ENCODE assay signal across 13 cellular contexts in genomic region chr5:72363146-72363802, GRCh38. TPM values are rescaled to one million over a fixed set of nuclear protein-coding genes. Genes with fewer than 3 reads are reported as not detected.
DNase-seq lines count a peak whose midpoint lies in the region; ATAC-seq, FAIRE-seq and TF ChIP-seq lines count a peak whose summit lies in the region.
"Had no signal": no experiment of that assay in that cellular context is flagged by ENCODE, and none has a peak within 500 bp of the region (broad histone marks: within the 10 kb centered on the region; RNA-seq: fewer than 3 reads in every experiment).

No MANE protein-coding gene starts in this region.

- H3K4me1 ChIP-seq in mammary epithelial cell (ENCODE audit: insufficient read depth, low read length) (peaks cover 42% of the 10 kb centered on the region), keratinocyte (ENCODE audit: control insufficient read depth, extremely low read depth, insufficient read depth, low read length) (peaks cover 39% of the 10 kb centered on the region), right lobe of liver (no peaks in the 10 kb centered on the region)

- in situ Hi-C loops in mammary epithelial cell (cut with MboI; ENCODE audit: low sequenced_read_pairs in 2 of 2), result no loop called here

- intact Hi-C loops in mammary epithelial cell (cut with micrococcal nuclease), result loop anchor here (2.0 to 10.0 kb wide), 2 partner anchors 38 to 482 kb away; no protein-coding TSS in a partner anchor
- intact Hi-C loops in right lobe of liver (cut with DNase I), result no loop called here

- ATAC-seq in left lobe of liver (no peak), right lobe of liver (no peak)

- H3K36me3 ChIP-seq in mammary epithelial cell (ENCODE audit: insufficient read depth, low read length), result peaks cover 8% of the 10 kb centered on the region
- peaks cover 3 to 20% of the 10 kb centered on the region in 2 experiments for H3K36me3 ChIP-seq in keratinocyte (ENCODE audit: control insufficient read depth in 2 of 2, extremely low read depth in 1 of 2, insufficient read depth in 2 of 2, low read length in 2 of 2)
- H3K36me3 ChIP-seq in right lobe of liver, result peaks cover 0 to 5% (median 2%) of the 10 kb centered on the region in 4 donors
- H3K36me3 ChIP-seq: uterus had no signal

- no peak for TF ChIP-seq POLR2A in right lobe of liver (IDR thresholded peaks at IDR 0.05)

- no peaks in the 10 kb centered on the region for H3K27me3 ChIP-seq in mammary epithelial cell (ENCODE audit: insufficient read depth, low read length)
- H3K27me3 ChIP-seq in keratinocyte (ENCODE audit: control insufficient read depth, extremely low read depth, insufficient read depth, low read length), result no peaks in the 10 kb centered on the region
- no peaks in the 10 kb centered on the region for H3K27me3 ChIP-seq in right lobe of liver
- H3K27me3 ChIP-seq: uterus had no signal

- 33% methylated on average over 1 of the region's 1 CpG for WGBS in mammary epithelial cell (ENCODE audit: low coverage, missing lambda C conversion rate)
- 100% methylated on average over 1 of the region's 1 CpG for WGBS in right lobe of liver (ENCODE audit: insufficient coverage, low coverage, low lambda C conversion rate, missing lambda C conversion rate)

- H3K9ac ChIP-seq in mammary epithelial cell (ENCODE audit: insufficient read depth, low read length) (no peak overlapping the region), keratinocyte (ENCODE audit: control insufficient read depth, extremely low read depth, insufficient read depth, low read length) (peak overlapping the region; percentile 70)

- BruUV-seq in mammary epithelial cell (replicated peaks; lab: Mats Ljungman, UMichigan), result TSS peak; percentile 89

- H3K4me3 ChIP-seq in mammary epithelial cell (replicated peaks in 1 of 3; ENCODE audit: insufficient read depth in 1 of 3, low read depth in 2 of 3, low read length in 3 of 3) (no peak overlapping the region), keratinocyte (ENCODE audit: control insufficient read depth in 2 of 3, extremely low read depth in 1 of 3, insufficient read depth in 2 of 3, low read depth in 1 of 3, low read length in 3 of 3) (peak overlapping the region in 2 of 3 experiments; percentile 39 to 48), right lobe of liver (no peak overlapping the region)
- H3K4me3 ChIP-seq: uterus had no signal

- peak overlapping the region; percentile 60 for H2AFZ ChIP-seq in mammary epithelial cell (ENCODE audit: low read depth, low read length)
- peak overlapping the region; percentile 59 for H2AFZ ChIP-seq in keratinocyte (ENCODE audit: control insufficient read depth, low read length)

- TF ChIP-seq EP300 in Ishikawa (IDR thresholded peaks at IDR 0.05; ENCODE audit: borderline replicate concordance), result no peak

- TF ChIP-seq RAD21 in Ishikawa (IDR thresholded peaks at IDR 0.05; ENCODE audit: low read depth), result no peak

- dilution Hi-C loops in mammary epithelial cell (cut with HindIII; ENCODE audit: low sequenced_read_pairs), result loop anchor here (25.0 kb wide), 1 partner anchor 449 kb away; the partner anchor contains the start of gene TNPO1
- dilution Hi-C loops in keratinocyte (cut with MboI; ENCODE audit: extremely low pct_ligation_motif_present, low sequenced_read_pairs), result no loop called here

- peak; percentile 37 for DNase-seq in AG08396 (ENCODE audit: low spot score)
- peak; percentile 79 for DNase-seq in mammary epithelial cell
- DNase-seq in keratinocyte (ENCODE audit: low read depth, low spot score), result peak; percentile 80
- DNase-seq in activated CD8-positive, alpha-beta memory T cell treated with anti-CD3 and anti-CD28 coated beads for 24 hours, result no peak
- no peak for DNase-seq in left lobe of liver (ENCODE audit: low spot score)
- DNase-seq in NCI-H2196 (lab: John Stamatoyannopoulos, UW; ENCODE audit: unreplicated experiment), result no peak
- no peak for DNase-seq in right lobe of liver
- DNase-seq: activated T-cell treated with anti-CD3 and anti-CD28 coated beads, Interleukin-2, amount 50 U/mL, for 48 hours; NCI-H774; posterior cingulate gyrus; uterus had no signal

- FAIRE-seq in keratinocyte (lab: Jason Lieb, UNC), result peak; percentile 85

- TF ChIP-seq CTCF in mammary epithelial cell (conservative IDR thresholded peaks at IDR 0.05 in 1 of 2, IDR thresholded peaks at IDR 0.05 in 1 of 2; ENCODE audit: extremely low read depth in 1 of 2, insufficient read depth in 1 of 2, low read depth in 1 of 2, low read length in 2 of 2) (no peak), keratinocyte (optimal IDR thresholded peaks at IDR 0.05 in 1 of 3, IDR thresholded peaks at IDR 0.05 in 1 of 3, conservative IDR thresholded peaks at IDR 0.05 in 1 of 3; ENCODE audit: extremely low read depth in 1 of 3, insufficient read depth in 2 of 3, low read length in 3 of 3) (no peak), right lobe of liver (IDR thresholded peaks at IDR 0.05) (no peak)

- H4K20me1 ChIP-seq in mammary epithelial cell (ENCODE audit: insufficient read depth, low read length) (no peaks in the 10 kb centered on the region), keratinocyte (ENCODE audit: control insufficient read depth, extremely low read depth, insufficient read depth, low read length) (no peaks in the 10 kb centered on the region)

- H3K79me2 ChIP-seq in mammary epithelial cell (ENCODE audit: insufficient read depth, low read length) (no peaks in the 10 kb centered on the region), keratinocyte (ENCODE audit: control insufficient read depth, insufficient read depth, low read length) (no peaks in the 10 kb centered on the region)

- CTCF ChIA-PET in mammary epithelial cell (lab: Charles Lee; ENCODE audit: low non-redundant PET), result interaction anchor here (1.0 kb wide), 1 partner anchor 160 kb away, joined by 6 read pairs; no protein-coding TSS in a partner anchor

- H3K9me1 ChIP-seq in keratinocyte (ENCODE audit: control insufficient read depth, extremely low read depth, insufficient read depth, low read length), result no peaks in the 10 kb centered on the region

- peak overlapping the region; percentile 85 for H3K4me2 ChIP-seq in mammary epithelial cell (ENCODE audit: insufficient read depth, low read depth, low read length)
- H3K4me2 ChIP-seq in keratinocyte (ENCODE audit: control insufficient read depth, extremely low read depth, insufficient read depth, low read depth, low read length), result peak overlapping the region; percentile 98

- H3K27ac ChIP-seq in mammary epithelial cell (ENCODE audit: insufficient read depth, low read depth, low read length), result peak overlapping the region; percentile 91
- H3K27ac ChIP-seq in keratinocyte (ENCODE audit: control insufficient read depth, insufficient read depth, low read length), result peak overlapping the region; percentile 83
- no peak overlapping the region for H3K27ac ChIP-seq in right lobe of liver
- H3K27ac ChIP-seq: C4-2B, uterus had no signal

- H3K9me3 ChIP-seq in mammary epithelial cell (replicated peaks; ENCODE audit: insufficient read depth, low read length) (no peaks in the 10 kb centered on the region), keratinocyte (ENCODE audit: control insufficient read depth, low read depth, low read length) (no peaks in the 10 kb centered on the region), right lobe of liver (no peaks in the 10 kb centered on the region)
- H3K9me3 ChIP-seq: uterus had no signal

TF ChIP-seq in Ishikawa, 13 proteins besides CTCF, POLR2A, EP300 and RAD21 (continues in another document):
- no peak for TF ChIP-seq USF1 (IDR thresholded peaks at IDR 0.05)
- TF ChIP-seq TAF1 (IDR thresholded peaks at IDR 0.05; ENCODE audit: low read depth), result no peak
- no peak for TF ChIP-seq CREB1 (IDR thresholded peaks at IDR 0.05; ENCODE audit: low read depth)
- no peak for TF ChIP-seq EGR1 (IDR thresholded peaks at IDR 0.05)
- 0 out of 2 replicates have a peak, but pooled peaks have one; percentile 14 for TF ChIP-seq YY1 (IDR thresholded peaks at IDR 0.05; ENCODE audit: low read depth)
- no peak for TF ChIP-seq CEBPB (IDR thresholded peaks at IDR 0.05)
- TF ChIP-seq TCF12 (IDR thresholded peaks at IDR 0.05; ENCODE audit: low read depth), result no peak

RNA-seq across cellular contexts. Expression of gene PTCD2, which starts 43.1 kb away (rescaled TPM):
- total RNA-seq in mammary epithelial cell, result 10 to 100 TPM; 12.5 to 19.4 TPM
- polyA plus RNA-seq in mammary epithelial cell, result 9.9 TPM
- 8.0 TPM for polyA minus RNA-seq in mammary epithelial cell
- polyA plus RNA-seq in keratinocyte, result 9.9 to 13.1 TPM (median 11.5 TPM) in 3 replicates
- polyA plus RNA-seq in keratinocyte (2011; ENCODE audit: low read depth), result 6.4 TPM
- polyA plus RNA-seq in keratinocyte (2011; cell fraction: cytosol; rRNA removed), result 6.9 and 12.8 TPM in 2 replicates
- 17.7 and 18.9 TPM in 2 replicates for polyA plus RNA-seq in keratinocyte (2011; cell fraction: nucleus; rRNA removed)
- 6.1 and 6.9 TPM in 2 replicates for polyA plus RNA-seq in keratinocyte (2012; ENCODE audit: low replicate concordance)
- 7.0 to 13.2 TPM (median 9.0 TPM) in 3 replicates for polyA minus RNA-seq in keratinocyte
- polyA minus RNA-seq in keratinocyte (2011; cell fraction: cytosol; rRNA and poly(A)+ RNA removed), result 5.4 TPM
- polyA minus RNA-seq in keratinocyte (2011; cell fraction: nucleus; rRNA and poly(A)+ RNA removed), result 4.9 and 9.6 TPM in 2 replicates
- total RNA-seq in left lobe of liver, result 6.5 TPM
- total RNA-seq in right lobe of liver, result 1 to 10 TPM; 4.3 to 8.5 (median 6.7) TPM

RNA-seq across cellular contexts. Expression of gene MRPS27, which starts 43.2 kb away (rescaled TPM):
- 10 to 100 TPM; 68.2 to 74.5 TPM for total RNA-seq in mammary epithelial cell
- 71.3 TPM for polyA plus RNA-seq in mammary epithelial cell
- 75.1 TPM for polyA minus RNA-seq in mammary epithelial cell
- 58.9 to 98.7 TPM (median 79.2 TPM) in 3 replicates for polyA plus RNA-seq in keratinocyte
- polyA plus RNA-seq in keratinocyte (2011; ENCODE audit: low read depth), result 17.9 TPM
- 47.8 and 68.7 TPM in 2 replicates for polyA plus RNA-seq in keratinocyte (2011; cell fraction: cytosol; rRNA removed)
- 55.8 and 58.3 TPM in 2 replicates for polyA plus RNA-seq in keratinocyte (2011; cell fraction: nucleus; rRNA removed)
- 26.4 and 46.7 TPM in 2 replicates for polyA plus RNA-seq in keratinocyte (2012; ENCODE audit: low replicate concordance)
- polyA minus RNA-seq in keratinocyte, result 68.0 to 132 TPM (median 89.5 TPM) in 3 replicates
- polyA minus RNA-seq in keratinocyte (2011; cell fraction: cytosol; rRNA and poly(A)+ RNA removed), result 65.4 TPM
- 36.3 and 66.4 TPM in 2 replicates for polyA minus RNA-seq in keratinocyte (2011; cell fraction: nucleus; rRNA and poly(A)+ RNA removed)
- total RNA-seq in left lobe of liver, result 23.9 TPM
- total RNA-seq in right lobe of liver, result 10 to 100 TPM; 28.6 to 40.3 (median 36.0) TPM

Comparison
In these comparisons a context has a peak if more than half of its experiments do, and no peak if none do; other contexts are left out.
1. DNase-seq: peak in AG08396 (single experiment), mammary epithelial cell (single experiment) and keratinocyte (single experiment); none in activated CD8-positive, alpha-beta memory T cell treated with anti-CD3 and anti-CD28 coated beads for 24 hours (single experiment), left lobe of liver (single experiment), NCI-H2196 (single experiment) and right lobe of liver (0 of 3).
2. H3K27ac ChIP-seq: peak in mammary epithelial cell (single experiment) and keratinocyte (single experiment); none in right lobe of liver (0 of 3).
3. H3K4me3 ChIP-seq: peak in keratinocyte (2 of 3); none in mammary epithelial cell (0 of 3) and right lobe of liver (0 of 3).